ENCODE assay signal across 8 cellular contexts in genomic region chr11:110296226-110297081, GRCh38. TPM values are rescaled to one million over a fixed set of nuclear protein-coding genes. Genes with fewer than 3 reads are reported as not detected.
DNase-seq lines count a peak whose midpoint lies in the region; ATAC-seq and TF ChIP-seq lines count a peak whose summit lies in the region.

TSS of gene RDX (minus strand) at chr11:110296614. CDS start at chr11:110279692, 16,922 bp downstream.

- WGBS in liver: under 1% methylated on average over 113 of the region's 113 CpGs

- peaks cover 17 to 34% of the 10 kb centered on the region in 2 donors for H3K27me3 ChIP-seq in duodenal mucosa (ENCODE audit: control insufficient read depth in 1 of 2, insufficient read depth in 2 of 2, low read length in 2 of 2)
- H3K27me3 ChIP-seq in liver (ENCODE audit: control insufficient read depth in 4 of 4, insufficient read depth in 4 of 4, low read length in 3 of 4): no peaks in the 10 kb centered on the region

- TF ChIP-seq RAD21 in liver (IDR thresholded peaks at IDR 0.05): no peak

- no peak for TF ChIP-seq CTCF in liver (IDR thresholded peaks at IDR 0.05; ENCODE audit: low read depth, low read length, missing input control)

- H3K9me3 ChIP-seq in duodenal mucosa (ENCODE audit: control insufficient read depth in 1 of 2, low read length in 2 of 2) (no peaks in the 10 kb centered on the region), liver (ENCODE audit: control insufficient read depth in 4 of 4, low read length in 3 of 4) (no peaks in the 10 kb centered on the region)

- H3K4me1 ChIP-seq in duodenal mucosa (ENCODE audit: control insufficient read depth in 1 of 2, insufficient read depth in 2 of 2, low read length in 2 of 2) (peaks cover 0 to 13% of the 10 kb centered on the region in 2 donors), liver (ENCODE audit: control insufficient read depth in 4 of 4, insufficient read depth in 4 of 4, low read length in 3 of 4) (peaks cover 6 to 39% (median 24%) of the 10 kb centered on the region in 4 donors)

- peak; percentile 63 for ATAC-seq in GM18873 (IDR thresholded peaks at IDR 0.05; ENCODE audit: low FRiP score, unreplicated experiment)
- ATAC-seq in HG03103 (IDR thresholded peaks at IDR 0.05; ENCODE audit: low read depth, unreplicated experiment): peak; percentile 61

- DNase-seq in AG20443 (ENCODE audit: low spot score) (peak; percentile 97), NCI-H446 treated with DMSO at 0.1 percent for 48 hours (lab: John Stamatoyannopoulos, UW) (peak; percentile 83)
- DNase-seq in activated CD4-positive, alpha-beta T cell treated with anti-CD3 and anti-CD28 coated beads, Interleukin-2, amount 50 U/mL, for 24 hours (ENCODE audit: low read depth in 1 of 2, low spot score in 1 of 2): peak; percentile 19 to 25
- peak; percentile 67 for DNase-seq in stimulated activated CD4-positive, alpha-beta T cell treated with anti-CD3 and anti-CD28 coated beads, Interleukin-4, amount 100 ng/mL, for 1 hour

- H3K27ac ChIP-seq in duodenal mucosa (ENCODE audit: low read depth, low read length): peak within 1 kb of the TSS; percentile 78
- peak within 1 kb of the TSS; percentile 92 to 96 for H3K27ac ChIP-seq in liver (ENCODE audit: low read depth in 1 of 2, low read length in 2 of 2)

- H3K9ac ChIP-seq in duodenal mucosa (ENCODE audit: low read depth in 1 of 2, low read length in 2 of 2) (peak within 1 kb of the TSS; percentile 47 to 63), liver (ENCODE audit: low read depth in 1 of 2, low read length in 2 of 2) (peak within 1 kb of the TSS; percentile 67 to 79)

- H3K4me3 ChIP-seq in duodenal mucosa (ENCODE audit: low read depth in 1 of 2, low read length in 2 of 2) (peak within 1 kb of the TSS; percentile 71 to 76), liver (ENCODE audit: low read depth in 1 of 3, low read length in 3 of 3) (peak within 1 kb of the TSS; percentile 67 to 98 (median 68))

- no peaks in the 10 kb centered on the region for H3K36me3 ChIP-seq in duodenal mucosa (ENCODE audit: control insufficient read depth in 1 of 2, insufficient read depth in 2 of 2, low read length in 2 of 2)
- peaks cover 0 to 2% (median 0%) of the 10 kb centered on the region in 4 donors for H3K36me3 ChIP-seq in liver (ENCODE audit: control insufficient read depth in 4 of 4, insufficient read depth in 3 of 4, low read depth in 1 of 4, low read length in 3 of 4)

TF ChIP-seq in liver, 16 proteins besides CTCF, POLR2A, EP300 and RAD21:
- TF ChIP-seq SP1 (IDR thresholded peaks at IDR 0.05) (peak; percentile 16), YY1 (IDR thresholded peaks at IDR 0.05) (peak; percentile 30)
- TF ChIP-seq, protein P1, sequence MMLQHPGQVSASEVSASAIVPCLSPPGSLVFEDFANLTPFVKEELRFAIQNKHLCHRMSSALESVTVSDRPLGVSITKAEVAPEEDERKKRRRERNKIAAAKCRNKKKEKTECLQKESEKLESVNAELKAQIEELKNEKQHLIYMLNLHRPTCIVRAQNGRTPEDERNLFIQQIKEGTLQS (IDR thresholded peaks at IDR 0.05): no peak
TF ChIP-seq in liver: peak in this region for 2.

RNA-seq across cellular contexts. Expression of gene RDX, which starts in this region (rescaled TPM):
- total RNA-seq in liver: 10 to 100 TPM; 49.1 to 58.7 TPM
- polyA plus RNA-seq in liver: 100 to 1,000 TPM in 1 of 2 donors, 10 to 100 TPM in 1; 19.9 to 116 TPM

Comparison
In these comparisons a context has a peak if more than half of its experiments do, and no peak if none do; other contexts are left out.
1. Peak in every context shown above with its lines: DNase-seq, ATAC-seq, H3K4me3 ChIP-seq and H3K27ac ChIP-seq.
2. DNase-seq: peak in every context shown above with its lines; median percentile 97 in AG20443; 83 in NCI-H446 treated with DMSO at 0.1 percent for 48 hours; 67 in stimulated activated CD4-positive, alpha-beta T cell treated with anti-CD3 and anti-CD28 coated beads, Interleukin-4, amount 100 ng/mL, for 1 hour; 22 in activated CD4-positive, alpha-beta T cell treated with anti-CD3 and anti-CD28 coated beads, Interleukin-2, amount 50 U/mL, for 24 hours.